Comparison of ENCODE assay signal across 18 cellular contexts in the genomic region with DNA sequence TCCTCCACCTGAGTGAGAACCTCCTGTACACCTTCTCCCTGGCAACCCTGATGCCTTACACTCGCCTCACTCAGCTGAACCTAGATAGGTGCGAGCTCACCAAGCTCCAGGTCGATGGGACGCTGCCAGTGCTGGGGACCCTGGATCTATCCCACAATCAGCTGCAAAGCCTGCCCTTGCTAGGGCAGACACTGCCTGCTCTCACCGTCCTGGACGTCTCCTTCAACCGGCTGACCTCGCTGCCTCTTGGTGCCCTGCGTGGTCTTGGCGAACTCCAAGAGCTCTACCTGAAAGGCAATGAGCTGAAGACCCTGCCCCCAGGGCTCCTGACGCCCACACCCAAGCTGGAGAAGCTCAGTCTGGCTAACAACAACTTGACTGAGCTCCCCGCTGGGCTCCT. TPM values are rescaled to one million over a fixed set of nuclear protein-coding genes. Genes with fewer than 3 reads are reported as not detected.
DNase-seq lines count a peak whose midpoint lies in the region; ATAC-seq, FAIRE-seq and TF ChIP-seq lines count a peak whose summit lies in the region.
"Had no signal": no experiment of that assay in that cellular context is flagged by ENCODE, and none has a peak within 500 bp of the region (broad histone marks: within the 10 kb centered on the region; RNA-seq: fewer than 3 reads in every experiment).

No MANE protein-coding gene starts in this region.

- TF ChIP-seq CTCF in GM12878 (IDR thresholded peaks at IDR 0.05 in 2 of 3, conservative IDR thresholded peaks at IDR 0.05 in 1 of 3; ENCODE audit: control insufficient read depth in 2 of 3, extremely low read depth in 1 of 3, insufficient read depth in 1 of 3, low read depth in 3 of 3, low read length in 3 of 3) (no peak), endodermal cell (conservative IDR thresholded peaks at IDR 0.05) (no peak)

- peak overlapping the region; percentile 48 for H3K27ac Mint-ChIP-seq in endodermal cell

- H2AFZ ChIP-seq in GM12878 (ENCODE audit: control insufficient read depth, low read depth, low read length) (no peak overlapping the region), neuronal stem cell (ENCODE audit: low read length) (no peak overlapping the region)

- H3K4me1 Mint-ChIP-seq in endodermal cell = peaks cover 16% of the 10 kb centered on the region

- peak overlapping the region; percentile 17 for H3K18ac ChIP-seq in neuronal stem cell (ENCODE audit: low read length)

- WGBS in GM12878 (ENCODE audit: insufficient coverage, insufficient replicate concordance, low lambda C conversion rate, missing lambda C conversion rate) = 88% methylated on average over 12 of the region's 12 CpGs
- WGBS in endodermal cell (ENCODE audit: insufficient coverage in 1 of 2, insufficient read length in 1 of 2), 2 experiments = 89 to 91% methylated on average over 11 to 12 of the region's 12 CpGs
- WGBS in neuronal stem cell (ENCODE audit: extremely low coverage in 2 of 2, insufficient read length in 2 of 2, insufficient replicate concordance in 1 of 2), 2 donors = no CpG with 5 or more reads among the region's 12 CpGs

- no peak overlapping the region for H3K4me3 ChIP-seq in GM12878
- H3K4me3 ChIP-seq in endodermal cell (ENCODE audit: low read length) = no peak overlapping the region
- H3K4me3 ChIP-seq in neuronal stem cell (ENCODE audit: low read length in 2 of 2) = no peak overlapping the region
- H3K4me3 ChIP-seq: HAP-1 had no signal

- TF ChIP-seq EP300 in GM12878 (IDR thresholded peaks at IDR 0.05; ENCODE audit: borderline replicate concordance in 1 of 2, control insufficient read depth in 1 of 2, low read depth in 2 of 2, low read length in 2 of 2) = no peak

- no TSS peak for BruUV-seq in GM12878 (replicated peaks; lab: Mats Ljungman, UMichigan)

- DNase-seq in GM12878 (ENCODE audit: low read depth, low spot score) = no peak
- DNase-seq in endodermal cell = no peak
- no peak for DNase-seq in neuronal stem cell (ENCODE audit: low spot score)
- no peak for DNase-seq in NCI-H2107 treated with DMSO at 0.1 percent for 48 hours (lab: John Stamatoyannopoulos, UW; ENCODE audit: unreplicated experiment)
- no peak for DNase-seq in NCI-H1417 (lab: John Stamatoyannopoulos, UW)
- DNase-seq: AML-193, DMS79 treated with DMSO at 0.1 percent for 48 hours, NCI-H1417 treated with DMSO at 0.1 percent for 48 hours, NCI-H187 treated with DMSO at 0.1 percent for 48 hours, NCI-H345, NCI-H524 treated with DMSO at 0.1 percent for 48 hours, SIG-M5 had no signal

- no peak overlapping the region for H3K4me3 Mint-ChIP-seq in endodermal cell

- in situ Hi-C loops in GM12878 (cut with MboI) = no loop called here

- peaks cover under 1% of the 10 kb centered on the region; the same call in 1 of the 2 replicates for H3K79me2 ChIP-seq in GM12878 (ENCODE audit: control insufficient read depth, insufficient read depth, low read length)

- H3K36me3 ChIP-seq in GM12878 (ENCODE audit: control insufficient read depth in 2 of 2, insufficient read depth in 2 of 2, low read length in 1 of 2) = peaks cover 2 to 14% of the 10 kb centered on the region in 2 experiments; a peak in 3 of 4 replicates
- peaks cover 19% of the 10 kb centered on the region for H3K36me3 ChIP-seq in endodermal cell (ENCODE audit: control insufficient read depth, insufficient read depth, low read length)
- peaks cover 11 to 24% of the 10 kb centered on the region in 2 donors for H3K36me3 ChIP-seq in neuronal stem cell (replicated peaks in 1 of 2; ENCODE audit: control insufficient read depth in 2 of 2, insufficient read depth in 2 of 2, low read length in 2 of 2)

- H3K27me3 Mint-ChIP-seq in endodermal cell (ENCODE audit: insufficient read depth) = no peaks in the 10 kb centered on the region

- H4K8ac ChIP-seq in neuronal stem cell (ENCODE audit: low read depth, low read length) = no peak overlapping the region

- POLR2A ChIA-PET in GM12878 (lab: Charles Lee) = interaction anchor here (0.5 to 1.3 kb wide), 3 partner anchors 13 to 77 kb away, joined by 3 to 4 read pairs (median 4); a partner anchor contains a TSS

- no peak overlapping the region for H2BK15ac ChIP-seq in neuronal stem cell (ENCODE audit: low read length)

- H3K27ac ChIP-seq in GM12878 (ENCODE audit: control insufficient read depth, insufficient read depth) = no peak overlapping the region
- no peak overlapping the region for H3K27ac ChIP-seq in endodermal cell (ENCODE audit: low read depth, low read length)
- H3K27ac ChIP-seq in neuronal stem cell (replicated peaks; ENCODE audit: low read length) = no peak overlapping the region

- 0 out of 2 replicates have a peak, but pooled peaks have one; percentile 33 for TF ChIP-seq POLR2A in GM12878 (IDR thresholded peaks at IDR 0.05; ENCODE audit: low read depth, low read length)

- peaks cover 17% of the 10 kb centered on the region for H3K36me3 Mint-ChIP-seq in endodermal cell (ENCODE audit: low read depth)

- no peak for ATAC-seq in GM12878
- ATAC-seq: SK-N-SH treated with all-trans-retinoic acid at 6 μM for 48 hours had no signal

- intact Hi-C loops in GM12878 (cut with micrococcal nuclease; ENCODE audit: unreplicated experiment) = no loop called here

- RAD21 ChIA-PET in GM12878 (lab: Charles Lee; ENCODE audit: unreplicated experiment) = interaction anchor here (0.6 kb wide), 1 partner anchor 22 kb away, joined by 4 read pairs; no protein-coding TSS in a partner anchor

- no peaks in the 10 kb centered on the region for H4K20me1 ChIP-seq in GM12878 (ENCODE audit: control insufficient read depth, insufficient read depth)

- SMC1A ChIA-PET in GM12878 (lab: Charles Lee; ENCODE audit: uncharacterized antibody, unreplicated experiment) = interaction anchor here (0.7 kb wide), 1 partner anchor 13 kb away, joined by 3 read pairs; no protein-coding TSS in a partner anchor

- H3K4me1 ChIP-seq in GM12878 (ENCODE audit: control insufficient read depth, insufficient read depth, low read length) (peaks cover 21% of the 10 kb centered on the region), endodermal cell (ENCODE audit: control insufficient read depth, insufficient read depth, low read length) (no peaks in the 10 kb centered on the region), neuronal stem cell (ENCODE audit: control insufficient read depth in 2 of 2, insufficient read depth in 1 of 2, low read depth in 1 of 2, low read length in 2 of 2) (peaks cover 0 to 2% of the 10 kb centered on the region in 2 donors)
- H3K4me1 ChIP-seq: HAP-1 had no signal

- H2BK12ac ChIP-seq in neuronal stem cell (ENCODE audit: low read length) = no peak overlapping the region

- H3K4ac ChIP-seq in neuronal stem cell (ENCODE audit: low read length) = no peak overlapping the region

- H3K9ac ChIP-seq in GM12878 (ENCODE audit: control insufficient read depth, insufficient read depth, low read length) (no peak overlapping the region), endodermal cell (ENCODE audit: extremely low read depth, low read length, poor library complexity, severe bottlenecking) (no peak overlapping the region), neuronal stem cell (ENCODE audit: low read depth, low read length, poor library complexity) (peak overlapping the region; percentile 72)

- no peak for FAIRE-seq in GM12878 (lab: Jason Lieb, UNC)

- peak overlapping the region; percentile 22 for H2BK5ac ChIP-seq in neuronal stem cell (ENCODE audit: low read length)

- H3K9me3 Mint-ChIP-seq in endodermal cell = no peaks in the 10 kb centered on the region
- H3K9me3 Mint-ChIP-seq: CD14-positive monocyte had no signal

- peaks cover 3% of the 10 kb centered on the region for H3K79me1 ChIP-seq in neuronal stem cell (ENCODE audit: low read depth, low read length)

- no peak for TF ChIP-seq RAD21 in GM12878 (IDR thresholded peaks at IDR 0.05; ENCODE audit: insufficient read depth, low read depth, low read length)

- no peak overlapping the region for H2AK5ac ChIP-seq in neuronal stem cell (ENCODE audit: low read depth, low read length)

- no peaks in the 10 kb centered on the region for H3K9me3 ChIP-seq in GM12878 (replicated peaks; ENCODE audit: control insufficient read depth, insufficient read depth, low read length)
- H3K9me3 ChIP-seq in endodermal cell (ENCODE audit: control insufficient read depth, low read length) = no peaks in the 10 kb centered on the region
- H3K9me3 ChIP-seq in neuronal stem cell (replicated peaks in 1 of 2; ENCODE audit: control insufficient read depth in 2 of 2, insufficient read depth in 1 of 2, low read depth in 1 of 2, low read length in 2 of 2) = no peaks in the 10 kb centered on the region
- H3K9me3 ChIP-seq: HAP-1 had no signal

- no peak overlapping the region for H3K23ac ChIP-seq in neuronal stem cell (ENCODE audit: low read depth, low read length, poor library complexity)

- no peak overlapping the region for H3K14ac ChIP-seq in neuronal stem cell (ENCODE audit: low read length)

- H3K4me2 ChIP-seq in GM12878 (ENCODE audit: control insufficient read depth, insufficient read depth) = no peak overlapping the region
- H3K4me2 ChIP-seq in neuronal stem cell (ENCODE audit: insufficient read depth, low read length, poor library complexity, severe bottlenecking) = no peak overlapping the region

- H3K27me3 ChIP-seq in GM12878 (replicated peaks in 1 of 2; ENCODE audit: control insufficient read depth in 2 of 2, insufficient read depth in 2 of 2, low read length in 1 of 2) = no peaks in the 10 kb centered on the region
- H3K27me3 ChIP-seq in endodermal cell (ENCODE audit: control insufficient read depth, insufficient read depth, low read length, poor library complexity, severe bottlenecking) = no peaks in the 10 kb centered on the region
- H3K27me3 ChIP-seq in neuronal stem cell (ENCODE audit: control insufficient read depth in 3 of 3, insufficient read depth in 3 of 3, low read depth in 1 of 3, low read length in 3 of 3) = no peaks in the 10 kb centered on the region

- H2BK120ac ChIP-seq in neuronal stem cell (ENCODE audit: low read depth, low read length) = no peak overlapping the region

- no peak overlapping the region for H4K91ac ChIP-seq in neuronal stem cell (ENCODE audit: low read depth, low read length, poor library complexity)

- CTCF ChIA-PET in GM12878 (lab: Yijun Ruan, JAX) = interaction anchor here (0.7 kb wide), 1 partner anchor 24 kb away, joined by 3 read pairs; no protein-coding TSS in a partner anchor

RNA-seq across cellular contexts. Expression of a gene that starts 0.7 kb away (rescaled TPM):
- not detected in 2 replicates for total RNA-seq in GM12878 (2013; cell fraction: nucleolus; rRNA removed)
- total RNA-seq in GM12878 (2014; rRNA removed) = 0.06 and 0.49 TPM in 2 replicates
- 0.04 and 0.14 TPM in 2 replicates for total RNA-seq in GM12878 (2014; rRNA removed; fragmentation: Illumina TruSeq; extraction: Trizol)
- 0.67 and 0.74 TPM in 2 replicates for total RNA-seq in GM12878 (2021)
- polyA plus RNA-seq in GM12878 (2011; ENCODE audit: low read depth) = 1.9 TPM
- not detected in 2 replicates for polyA plus RNA-seq in GM12878 (2011; rRNA removed)
- 0.03 and 0.12 TPM in 2 replicates for polyA plus RNA-seq in GM12878 (2011; cell fraction: cytosol; rRNA removed)
- polyA plus RNA-seq in GM12878 (2011; cell fraction: nucleus; rRNA removed) = 0.04 and 0.07 TPM in 2 replicates
- polyA plus RNA-seq in GM12878 (2012) = 1.1 and 2.5 TPM in 2 replicates
- 0.25 and 0.59 TPM in 2 replicates for polyA plus RNA-seq in GM12878 (2014; fragmentation: Illumina TruSeq; extraction: Trizol)
- polyA plus RNA-seq in GM12878 (2014; fragmentation: Nextera tagmentation; extraction: Ambion mirVana) = under 1 TPM; 0.05 to 0.11 TPM
- 0.28 and 0.43 TPM in 2 replicates for polyA plus RNA-seq in GM12878 (2014; rRNA removed)
- polyA plus RNA-seq in GM12878 (2016; fragmentation: Nextera tagmentation; extraction: Ambion mirVana) = under 1 TPM; 0.35 to 0.64 TPM
- 0.15 and 0.26 TPM in 2 replicates for polyA minus RNA-seq in GM12878 (2011; rRNA and poly(A)+ RNA removed)
- polyA minus RNA-seq in GM12878 (2011; cell fraction: cytosol; rRNA and poly(A)+ RNA removed) = not detected in 2 replicates
- not detected in 2 replicates for polyA minus RNA-seq in GM12878 (2011; cell fraction: nucleus; rRNA and poly(A)+ RNA removed)
- total RNA-seq in endodermal cell = not detected
- not detected for polyA plus RNA-seq in endodermal cell (2013, experiment 1 of 2)
- polyA plus RNA-seq in endodermal cell (2013, experiment 2 of 2) = not detected
- not detected for polyA plus RNA-seq in neuronal stem cell (2013, experiment 1 of 2)
- polyA plus RNA-seq in neuronal stem cell (2013, experiment 2 of 2) = not detected
- total RNA-seq: G401, HT-29, RPMI7951 had no signal

RNA-seq across cellular contexts. Expression of a gene that starts 7.1 kb away (rescaled TPM):
- total RNA-seq in GM12878 (2013; cell fraction: nucleolus; rRNA removed) = 39.8 and 41.2 TPM in 2 replicates
- total RNA-seq in GM12878 (2014; rRNA removed) = 82.7 and 91.4 TPM in 2 replicates
- total RNA-seq in GM12878 (2014; rRNA removed; fragmentation: Illumina TruSeq; extraction: Trizol) = 32.1 and 35.2 TPM in 2 replicates
- total RNA-seq in GM12878 (2021) = 73.7 and 82.2 TPM in 2 replicates
- 14.1 TPM for polyA plus RNA-seq in GM12878 (2011; ENCODE audit: low read depth)
- polyA plus RNA-seq in GM12878 (2011; rRNA removed) = 11.8 and 28.2 TPM in 2 replicates
- 50.2 TPM in 2 replicates for polyA plus RNA-seq in GM12878 (2011; cell fraction: cytosol; rRNA removed)
- polyA plus RNA-seq in GM12878 (2011; cell fraction: nucleus; rRNA removed) = 59.6 and 63.5 TPM in 2 replicates
- 33.1 and 38.0 TPM in 2 replicates for polyA plus RNA-seq in GM12878 (2012)
- 19.1 and 59.2 TPM in 2 replicates for polyA plus RNA-seq in GM12878 (2014; fragmentation: Illumina TruSeq; extraction: Trizol)
- polyA plus RNA-seq in GM12878 (2014; fragmentation: Nextera tagmentation; extraction: Ambion mirVana) = 10 to 100 TPM in 1 of 2 experiments, 1 to 10 TPM in 1; 5.8 to 10.9 TPM
- 70.9 and 72.5 TPM in 2 replicates for polyA plus RNA-seq in GM12878 (2014; rRNA removed)
- 100 to 1,000 TPM; 141 to 142 TPM for polyA plus RNA-seq in GM12878 (2016; fragmentation: Nextera tagmentation; extraction: Ambion mirVana)
- polyA minus RNA-seq in GM12878 (2011; rRNA and poly(A)+ RNA removed) = 23.3 and 40.2 TPM in 2 replicates
- polyA minus RNA-seq in GM12878 (2011; cell fraction: cytosol; rRNA and poly(A)+ RNA removed) = 12.2 and 13.4 TPM in 2 replicates
- polyA minus RNA-seq in GM12878 (2011; cell fraction: nucleus; rRNA and poly(A)+ RNA removed) = 32.0 and 59.6 TPM in 2 replicates
- 10 to 100 TPM; 59.9 to 76.9 TPM for total RNA-seq in endodermal cell
- 63.1 TPM for polyA plus RNA-seq in endodermal cell (2013, experiment 1 of 2)
- polyA plus RNA-seq in endodermal cell (2013, experiment 2 of 2) = 59.5 TPM
- polyA plus RNA-seq in neuronal stem cell (2013, experiment 1 of 2) = 44.7 TPM
- polyA plus RNA-seq in neuronal stem cell (2013, experiment 2 of 2) = 44.0 TPM

RNA-seq across cellular contexts. Expression of a gene that starts 7.3 kb away (rescaled TPM):
- 36.5 and 46.0 TPM in 2 replicates for total RNA-seq in GM12878 (2013; cell fraction: nucleolus; rRNA removed)
- total RNA-seq in GM12878 (2014; rRNA removed) = 47.6 and 52.9 TPM in 2 replicates
- 57.4 and 63.9 TPM in 2 replicates for total RNA-seq in GM12878 (2014; rRNA removed; fragmentation: Illumina TruSeq; extraction: Trizol)
- total RNA-seq in GM12878 (2021) = 86.5 and 91.3 TPM in 2 replicates
- polyA plus RNA-seq in GM12878 (2011; ENCODE audit: low read depth) = 69.5 TPM
- 58.4 and 90.7 TPM in 2 replicates for polyA plus RNA-seq in GM12878 (2011; rRNA removed)
- 174 and 192 TPM in 2 replicates for polyA plus RNA-seq in GM12878 (2011; cell fraction: cytosol; rRNA removed)
- polyA plus RNA-seq in GM12878 (2011; cell fraction: nucleus; rRNA removed) = 178 and 241 TPM in 2 replicates
- 87.5 and 90.3 TPM in 2 replicates for polyA plus RNA-seq in GM12878 (2012)
- 132 and 147 TPM in 2 replicates for polyA plus RNA-seq in GM12878 (2014; fragmentation: Illumina TruSeq; extraction: Trizol)
- polyA plus RNA-seq in GM12878 (2014; fragmentation: Nextera tagmentation; extraction: Ambion mirVana) = 10 to 100 TPM; 33.6 to 35.3 TPM
- polyA plus RNA-seq in GM12878 (2014; rRNA removed) = 87.1 and 87.9 TPM in 2 replicates
- 10 to 100 TPM; 49.7 to 57.7 TPM for polyA plus RNA-seq in GM12878 (2016; fragmentation: Nextera tagmentation; extraction: Ambion mirVana)
- polyA minus RNA-seq in GM12878 (2011; rRNA and poly(A)+ RNA removed) = 68.8 and 133 TPM in 2 replicates
- 54.1 and 60.8 TPM in 2 replicates for polyA minus RNA-seq in GM12878 (2011; cell fraction: cytosol; rRNA and poly(A)+ RNA removed)
- polyA minus RNA-seq in GM12878 (2011; cell fraction: nucleus; rRNA and poly(A)+ RNA removed) = 41.7 and 74.5 TPM in 2 replicates
- total RNA-seq in endodermal cell = 100 to 1,000 TPM; 120 to 123 TPM
- 106 TPM for polyA plus RNA-seq in endodermal cell (2013, experiment 1 of 2)
- polyA plus RNA-seq in endodermal cell (2013, experiment 2 of 2) = 87.5 TPM
- polyA plus RNA-seq in neuronal stem cell (2013, experiment 1 of 2) = 110 TPM
- polyA plus RNA-seq in neuronal stem cell (2013, experiment 2 of 2) = 109 TPM

RNA-seq across cellular contexts. Expression of a gene that starts 15.6 kb away (rescaled TPM):
- total RNA-seq in GM12878 (2013; cell fraction: nucleolus; rRNA removed) = 131 and 144 TPM in 2 replicates
- total RNA-seq in GM12878 (2014; rRNA removed) = 1,668 and 2,039 TPM in 2 replicates
- total RNA-seq in GM12878 (2014; rRNA removed; fragmentation: Illumina TruSeq; extraction: Trizol) = 812 and 920 TPM in 2 replicates
- 1,903 and 1,912 TPM in 2 replicates for total RNA-seq in GM12878 (2021)
- 909 TPM for polyA plus RNA-seq in GM12878 (2011; ENCODE audit: low read depth)
- polyA plus RNA-seq in GM12878 (2011; rRNA removed) = 705 and 1,560 TPM in 2 replicates
- polyA plus RNA-seq in GM12878 (2011; cell fraction: cytosol; rRNA removed) = 2,124 and 2,184 TPM in 2 replicates
- 1,008 and 1,226 TPM in 2 replicates for polyA plus RNA-seq in GM12878 (2011; cell fraction: nucleus; rRNA removed)
- 1,629 and 1,984 TPM in 2 replicates for polyA plus RNA-seq in GM12878 (2012)
- 1,675 and 1,933 TPM in 2 replicates for polyA plus RNA-seq in GM12878 (2014; fragmentation: Illumina TruSeq; extraction: Trizol)
- 100 to 1,000 TPM; 154 to 558 TPM for polyA plus RNA-seq in GM12878 (2014; fragmentation: Nextera tagmentation; extraction: Ambion mirVana)
- 3,016 and 4,055 TPM in 2 replicates for polyA plus RNA-seq in GM12878 (2014; rRNA removed)
- polyA plus RNA-seq in GM12878 (2016; fragmentation: Nextera tagmentation; extraction: Ambion mirVana) = 1,000 to 10,000 TPM; 3,739 to 3,892 TPM
- 545 and 728 TPM in 2 replicates for polyA minus RNA-seq in GM12878 (2011; rRNA and poly(A)+ RNA removed)
- 829 and 978 TPM in 2 replicates for polyA minus RNA-seq in GM12878 (2011; cell fraction: cytosol; rRNA and poly(A)+ RNA removed)
- polyA minus RNA-seq in GM12878 (2011; cell fraction: nucleus; rRNA and poly(A)+ RNA removed) = 245 and 466 TPM in 2 replicates
- total RNA-seq in endodermal cell = 100 to 1,000 TPM; 880 to 935 TPM
- polyA plus RNA-seq in endodermal cell (2013, experiment 1 of 2) = 762 TPM
- 742 TPM for polyA plus RNA-seq in endodermal cell (2013, experiment 2 of 2)
- polyA plus RNA-seq in neuronal stem cell (2013, experiment 1 of 2) = 682 TPM
- polyA plus RNA-seq in neuronal stem cell (2013, experiment 2 of 2) = 671 TPM

RNA-seq across cellular contexts. Expression of a gene that starts 18.2 kb away (rescaled TPM):
- 24.4 and 27.3 TPM in 2 replicates for total RNA-seq in GM12878 (2013; cell fraction: nucleolus; rRNA removed)
- total RNA-seq in GM12878 (2014; rRNA removed) (10.4 and 11.1 TPM in 2 replicates), GM12878 (2014; rRNA removed; fragmentation: Illumina TruSeq; extraction: Trizol) (9.7 and 10.4 TPM in 2 replicates), GM12878 (2021) (24.4 and 28.4 TPM in 2 replicates), endodermal cell (10 to 100 TPM; 34.1 to 53.6 TPM)
- polyA plus RNA-seq in GM12878 (2011; ENCODE audit: low read depth) = 43.3 TPM
- polyA plus RNA-seq in GM12878 (2011; rRNA removed) (19.8 and 25.6 TPM in 2 replicates), GM12878 (2014; fragmentation: Illumina TruSeq; extraction: Trizol) (9.0 and 15.2 TPM in 2 replicates), GM12878 (2014; fragmentation: Nextera tagmentation; extraction: Ambion mirVana) (10 to 100 TPM in 1 of 2 experiments, 1 to 10 TPM in 1; 6.8 to 14.5 TPM), GM12878 (2014; rRNA removed) (26.3 and 31.5 TPM in 2 replicates), GM12878 (2016; fragmentation: Nextera tagmentation; extraction: Ambion mirVana) (10 to 100 TPM; 18.8 to 19.7 TPM)
- polyA plus RNA-seq in GM12878 (2011; cell fraction: cytosol; rRNA removed) = 24.3 and 32.1 TPM in 2 replicates
- 316 and 330 TPM in 2 replicates for polyA plus RNA-seq in GM12878 (2011; cell fraction: nucleus; rRNA removed)
- polyA plus RNA-seq in GM12878 (2012) = 39.6 and 43.1 TPM in 2 replicates
- 8.6 and 14.5 TPM in 2 replicates for polyA minus RNA-seq in GM12878 (2011; rRNA and poly(A)+ RNA removed)
- 7.9 and 9.0 TPM in 2 replicates for polyA minus RNA-seq in GM12878 (2011; cell fraction: cytosol; rRNA and poly(A)+ RNA removed)
- polyA minus RNA-seq in GM12878 (2011; cell fraction: nucleus; rRNA and poly(A)+ RNA removed) = 23.0 and 30.4 TPM in 2 replicates
- 57.3 TPM for polyA plus RNA-seq in endodermal cell (2013, experiment 1 of 2)
- polyA plus RNA-seq in endodermal cell (2013, experiment 2 of 2) = 57.5 TPM
- polyA plus RNA-seq in neuronal stem cell (2013, experiment 1 of 2) = 51.7 TPM
- polyA plus RNA-seq in neuronal stem cell (2013, experiment 2 of 2) = 48.7 TPM
